Comparison of ENCODE assay signal across 8 cellular contexts in genomic region chr10:103069453-103070331, GRCh38.
DNase-seq lines count a peak whose midpoint lies in the region; ATAC-seq, FAIRE-seq and TF ChIP-seq lines count a peak whose summit lies in the region.

No MANE protein-coding gene starts in this region.

- BruUV-seq in GM12878 (replicated peaks; lab: Mats Ljungman, UMichigan), result no TSS peak

- POLR2A ChIA-PET in GM12878 (lab: Charles Lee), result interaction anchor here (0.5 to 1.4 kb wide), 3 partner anchors 60 to 152 kb away, joined by 4 to 6 read pairs (median 6); partner anchors contain the start of gene CNNM2

- peak; percentile 88 for TF ChIP-seq RAD21 in GM12878 (IDR thresholded peaks at IDR 0.05; ENCODE audit: insufficient read depth, low read depth, low read length)

- TF ChIP-seq POLR2A in GM12878 (IDR thresholded peaks at IDR 0.05; ENCODE audit: low read depth, low read length), result no peak

- 0 out of 2 replicates have a peak overlapping the region, but pooled peaks have one; percentile 2 for H3K4me3 ChIP-seq in GM12878

- peak; percentile 69 to 82 (median 70) for TF ChIP-seq CTCF in GM12878 (IDR thresholded peaks at IDR 0.05 in 2 of 3, conservative IDR thresholded peaks at IDR 0.05 in 1 of 3; ENCODE audit: control insufficient read depth in 2 of 3, extremely low read depth in 1 of 3, insufficient read depth in 1 of 3, low read depth in 3 of 3, low read length in 3 of 3)

- peak overlapping the region; percentile 73 for H3K27ac ChIP-seq in GM12878 (ENCODE audit: control insufficient read depth, insufficient read depth)

- H3K4me1 ChIP-seq in GM12878 (ENCODE audit: control insufficient read depth, insufficient read depth, low read length), result peaks cover 37% of the 10 kb centered on the region

- WGBS in GM12878 (ENCODE audit: insufficient coverage, insufficient replicate concordance, low lambda C conversion rate, missing lambda C conversion rate), result 16% methylated on average over 16 of the region's 16 CpGs

- RAD21 ChIA-PET in GM12878 (lab: Charles Lee; ENCODE audit: unreplicated experiment), result interaction anchor here (0.5 to 3.2 kb wide), 12 partner anchors 15 to 205 kb away, joined by 3 to 49 read pairs (median 4); partner anchors contain the start of gene CNNM2

- no peaks in the 10 kb centered on the region for H4K20me1 ChIP-seq in GM12878 (ENCODE audit: control insufficient read depth, insufficient read depth)

- CTCF ChIA-PET in GM12878 (lab: Yijun Ruan, JAX), result interaction anchor here (0.6 to 12.0 kb wide), 22 partner anchors 10 to 416 kb away, joined by 3 to 174 read pairs (median 3); partner anchors contain the start of gene CNNM2

- intact Hi-C loops in GM12878 (cut with micrococcal nuclease; ENCODE audit: unreplicated experiment), result loop anchor here (1.0 to 10.0 kb wide), 5 partner anchors 15 to 345 kb away; no protein-coding TSS in a partner anchor

- peak overlapping the region; percentile 33 for H2AFZ ChIP-seq in GM12878 (ENCODE audit: control insufficient read depth, low read depth, low read length)

- no peak for TF ChIP-seq EP300 in GM12878 (IDR thresholded peaks at IDR 0.05; ENCODE audit: borderline replicate concordance in 1 of 2, control insufficient read depth in 1 of 2, low read depth in 2 of 2, low read length in 2 of 2)

- peak overlapping the region; percentile 81 for H3K4me2 ChIP-seq in GM12878 (ENCODE audit: control insufficient read depth, insufficient read depth)

- no peaks in the 10 kb centered on the region for H3K27me3 ChIP-seq in GM12878 (replicated peaks in 1 of 2; ENCODE audit: control insufficient read depth in 2 of 2, insufficient read depth in 2 of 2, low read length in 1 of 2)

- H3K36me3 ChIP-seq in GM12878 (ENCODE audit: control insufficient read depth in 2 of 2, insufficient read depth in 2 of 2, low read length in 1 of 2), result no peaks in the 10 kb centered on the region; a peak in 1 of 4 replicates

- peak; percentile 86 for FAIRE-seq in GM12878 (lab: Jason Lieb, UNC)
- peak; percentile 41 for FAIRE-seq in islet of Langerhans (lab: Jason Lieb, UNC)

- SMC1A ChIA-PET in GM12878 (lab: Charles Lee; ENCODE audit: uncharacterized antibody, unreplicated experiment), result interaction anchor here (0.5 to 8.1 kb wide), 13 partner anchors 15 to 264 kb away, joined by 3 to 164 read pairs (median 3); partner anchors contain the start of gene CNNM2

- ATAC-seq in GM19452 (IDR thresholded peaks at IDR 0.05; ENCODE audit: unreplicated experiment) (peak; percentile 23), GM12878 (peak; percentile 87), HG03469 (IDR thresholded peaks at IDR 0.05; ENCODE audit: unreplicated experiment) (no peak)

- H3K9ac ChIP-seq in GM12878 (ENCODE audit: control insufficient read depth, insufficient read depth, low read length), result peak overlapping the region; percentile 17; the same call in 1 of the 2 replicates

- DNase-seq in COLO668 (lab: John Stamatoyannopoulos, UW; ENCODE audit: unreplicated experiment) (peak; percentile 55), LHCN-M2 (ENCODE audit: low read depth) (peak; percentile 29), T-helper 9 cell (peak; percentile 61), GM12878 (ENCODE audit: low read depth, low spot score) (peak; percentile 46)
- peak; percentile 60 for DNase-seq in stimulated activated CD4-positive, alpha-beta T cell treated with anti-CD3 and anti-CD28 coated beads, Interleukin-1b, Interleukin-23, amount 100 ng/mL, for 4 hours (ENCODE audit: low read depth in 2 of 2)

- H3K79me2 ChIP-seq in GM12878 (ENCODE audit: control insufficient read depth, insufficient read depth, low read length), result no peaks in the 10 kb centered on the region

- no peaks in the 10 kb centered on the region for H3K9me3 ChIP-seq in GM12878 (replicated peaks; ENCODE audit: control insufficient read depth, insufficient read depth, low read length)

- in situ Hi-C loops in GM12878 (cut with MboI), result loop anchor here (5.0 to 10.0 kb wide), 3 partner anchors 152 to 237 kb away; partner anchors contain the start of genes CNNM2 and RPEL1

TF ChIP-seq in GM12878, 131 proteins besides CTCF, POLR2A, EP300 and RAD21 (continues in another document):
- TF ChIP-seq STAT3 (IDR thresholded peaks at IDR 0.05; ENCODE audit: low read depth, low read length), result no peak
- TF ChIP-seq NR2F1 (conservative IDR thresholded peaks at IDR 0.05), result 0 out of 2 replicates have a peak, but pooled peaks have one; percentile 11
- no peak; the same call in 1 of the 2 replicates for TF ChIP-seq CBX5 (IDR thresholded peaks at IDR 0.05; ENCODE audit: low read depth)
- TF ChIP-seq BHLHE40 (IDR thresholded peaks at IDR 0.05; ENCODE audit: borderline replicate concordance in 1 of 2, low read depth in 2 of 2, low read length in 1 of 2), result peak in 1 of 2 experiments; percentile 39; a peak in 1 of 4 replicates
- no peak for TF ChIP-seq MYC (IDR thresholded peaks at IDR 0.05; ENCODE audit: insufficient read depth, insufficient read length, insufficient replicate concordance, low read length, severe bottlenecking)
- TF ChIP-seq SMC3 (IDR thresholded peaks at IDR 0.05; ENCODE audit: borderline replicate concordance, low read length), result peak; percentile 83
- TF ChIP-seq SREBF2 (IDR thresholded peaks at IDR 0.05; ENCODE audit: low read length), result no peak
- no peak for TF ChIP-seq JUND (IDR thresholded peaks at IDR 0.05; ENCODE audit: low read depth, low read length)
- TF ChIP-seq BCL3 (IDR thresholded peaks at IDR 0.05; ENCODE audit: borderline replicate concordance, insufficient read depth, low read depth, low read length, poor library complexity, severe bottlenecking), result no peak
- TF ChIP-seq JUNB (IDR thresholded peaks at IDR 0.05), result no peak
- TF ChIP-seq RBBP5 (conservative IDR thresholded peaks at IDR 0.05), result no peak
- TF ChIP-seq CBFB (IDR thresholded peaks at IDR 0.05; ENCODE audit: low read depth), result peak; percentile 82
- TF ChIP-seq ETV6 (conservative IDR thresholded peaks at IDR 0.05 in 1 of 2, IDR thresholded peaks at IDR 0.05 in 1 of 2; ENCODE audit: borderline replicate concordance in 1 of 2, low read depth in 1 of 2), result no peak
- TF ChIP-seq ZNF274 (IDR thresholded peaks at IDR 0.05; ENCODE audit: insufficient read depth, insufficient read length), result no peak
- peak; percentile 73 for TF ChIP-seq MEF2B (IDR thresholded peaks at IDR 0.05; ENCODE audit: partially characterized antibody, poor library complexity, severe bottlenecking)
- no peak for TF ChIP-seq TAF1 (IDR thresholded peaks at IDR 0.05; ENCODE audit: borderline replicate concordance, low read depth, low read length)
- TF ChIP-seq GATAD2B (conservative IDR thresholded peaks at IDR 0.05; ENCODE audit: low read depth), result 0 out of 2 replicates have a peak, but pooled peaks have one; percentile 16
- peak; percentile 61; the same call in 1 of the 2 replicates for TF ChIP-seq YY1 (IDR thresholded peaks at IDR 0.05; ENCODE audit: low read depth, low read length)
- TF ChIP-seq ZNF24 (IDR thresholded peaks at IDR 0.05), result no peak
- no peak for TF ChIP-seq USF2 (IDR thresholded peaks at IDR 0.05; ENCODE audit: borderline replicate concordance, low read depth, low read length)
- peak; percentile 18 for TF ChIP-seq SKIL (IDR thresholded peaks at IDR 0.05; ENCODE audit: low read depth, poor library complexity, severe bottlenecking)
- no peak for TF ChIP-seq NFYA (IDR thresholded peaks at IDR 0.05; ENCODE audit: borderline replicate concordance, low read depth, low read length)
- peak; percentile 55; the same call in 1 of the 2 replicates for TF ChIP-seq SMARCA5 (IDR thresholded peaks at IDR 0.05)
- no peak for TF ChIP-seq USF1 (IDR thresholded peaks at IDR 0.05; ENCODE audit: borderline replicate concordance, extremely low read length, insufficient read depth, low read depth, low read length)
- TF ChIP-seq KLF5 (IDR thresholded peaks at IDR 0.05; ENCODE audit: partially characterized antibody), result no peak
